ENCODE assay signal across 21 cellular contexts in genomic region chr6:75993236-75994162, GRCh38.
"Had no signal": no experiment of that assay in that cellular context is flagged by ENCODE, and none has a peak within 500 bp of the region (broad histone marks: within the 10 kb centered on the region; RNA-seq: fewer than 3 reads in every experiment).

No MANE protein-coding gene starts in this region.

- H3K27ac Mint-ChIP-seq: activated naive CD4-positive, alpha-beta T cell treated with anti-CD3 and anti-CD28 coated beads for 36 hours; activated naive CD8-positive, alpha-beta T cell treated with anti-CD3 and anti-CD28 coated beads, Interleukin-2, amount 50 U/mL, for 24 hours; activated T-helper 17 cell treated with anti-CD3 and anti-CD28 coated beads, Interleukin-2, amount 50 U/mL, for 72 hours; natural killer cell; progenitor cell of endocrine pancreas had no signal

- H3K36me3 Mint-ChIP-seq: natural killer cell had no signal

- H3K36me3 ChIP-seq: ascending aorta, tibial nerve, vagina had no signal

- DNase-seq: activated CD4-positive, alpha-beta T cell treated with anti-CD3 and anti-CD28 coated beads for 1 hour; activated CD4-positive, alpha-beta T cell treated with anti-CD3 and anti-CD28 coated beads, Interleukin-2, amount 50 U/mL, for 4 hours; activated naive CD4-positive, alpha-beta T cell treated with anti-CD3 and anti-CD28 coated beads for 36 hours; activated naive CD8-positive, alpha-beta T cell treated with anti-CD3 and anti-CD28 coated beads, Interleukin-2, amount 50 U/mL, for 24 hours; activated T-cell treated with anti-CD3 and anti-CD28 coated beads for 4 hours; dermis blood vessel endothelial cell; natural killer cell; occipital lobe; right cardiac atrium; small intestine; stimulated activated CD4-positive, alpha-beta T cell treated with anti-CD3 and anti-CD28 coated beads, Interleukin-4, amount 100 ng/mL, for 24 hours; stimulated activated naive CD4-positive, alpha-beta T cell; T-helper 1 cell; T1000 had no signal

- H3K4me1 Mint-ChIP-seq: activated naive CD8-positive, alpha-beta T cell treated with anti-CD3 and anti-CD28 coated beads, Interleukin-2, amount 50 U/mL, for 24 hours; activated T-helper 17 cell treated with anti-CD3 and anti-CD28 coated beads, Interleukin-2, amount 50 U/mL, for 72 hours; natural killer cell had no signal

- H3K4me3 Mint-ChIP-seq: activated naive CD4-positive, alpha-beta T cell treated with anti-CD3 and anti-CD28 coated beads for 36 hours; activated naive CD8-positive, alpha-beta T cell treated with anti-CD3 and anti-CD28 coated beads, Interleukin-2, amount 50 U/mL, for 24 hours; activated T-helper 17 cell treated with anti-CD3 and anti-CD28 coated beads, Interleukin-2, amount 50 U/mL, for 72 hours; natural killer cell had no signal

- H3K79me2 ChIP-seq: hepatocyte had no signal

- H3K4me3 ChIP-seq: ascending aorta, hepatocyte, tibial nerve, vagina had no signal

- H3K9me3 ChIP-seq: ascending aorta, tibial nerve, vagina had no signal

- H3K4me2 ChIP-seq: hepatocyte had no signal

- H3K4me1 ChIP-seq: ascending aorta, tibial nerve, vagina had no signal

- ATAC-seq: activated naive CD8-positive, alpha-beta T cell treated with anti-CD3 and anti-CD28 coated beads, Interleukin-2, amount 50 U/mL, for 24 hours; activated T-helper 17 cell treated with anti-CD3 and anti-CD28 coated beads, Interleukin-2, amount 50 U/mL, for 72 hours; natural killer cell had no signal

- H3K27me3 ChIP-seq: ascending aorta, hepatocyte, tibial nerve, vagina had no signal

- H3K9me3 Mint-ChIP-seq: activated naive CD4-positive, alpha-beta T cell treated with anti-CD3 and anti-CD28 coated beads for 36 hours; activated T-helper 17 cell treated with anti-CD3 and anti-CD28 coated beads, Interleukin-2, amount 50 U/mL, for 72 hours had no signal

- H3K27me3 Mint-ChIP-seq: activated naive CD8-positive, alpha-beta T cell treated with anti-CD3 and anti-CD28 coated beads, Interleukin-2, amount 50 U/mL, for 24 hours had no signal

- H2AFZ ChIP-seq: hepatocyte had no signal

- FAIRE-seq: bronchial epithelial cell, small intestine had no signal

- H3K27ac ChIP-seq: ascending aorta, hepatocyte, tibial nerve, vagina had no signal
